Comparison of ENCODE assay signal across 8 cellular contexts in genomic region chr16:27268376-27269299, GRCh38. TPM values are rescaled to one million over a fixed set of nuclear protein-coding genes. Genes with fewer than 3 reads are reported as not detected.
DNase-seq lines count a peak whose midpoint lies in the region; ATAC-seq, FAIRE-seq and TF ChIP-seq lines count a peak whose summit lies in the region.

Gene NSMCE1 (minus strand): TSS chr16:27268772. CDS start chr16:27257570, 11,202 bp downstream.

- H2AFZ ChIP-seq in OCI-LY1 (ENCODE audit: low read length), result no peak within 1 kb of the TSS

- H3K4me2 ChIP-seq in OCI-LY1 (ENCODE audit: low read length), result peak within 1 kb of the TSS; percentile 83

- TF ChIP-seq CTCF in D721Med (IDR thresholded peaks at IDR 0.05; ENCODE audit: insufficient read depth, missing control alignments) (no peak), OCI-LY1 (IDR thresholded peaks at IDR 0.05; ENCODE audit: low read length) (no peak), epithelial cell of esophagus (IDR thresholded peaks at IDR 0.05; ENCODE audit: insufficient read depth, low read depth, low read length, missing control alignments) (peak; percentile 28)

- H3K36me3 ChIP-seq in HUES64 (ENCODE audit: insufficient read depth, low read length) (no peaks in the 10 kb centered on the region), OCI-LY1 (ENCODE audit: insufficient read depth, low read length) (peaks cover 5% of the 10 kb centered on the region)

- no peaks in the 10 kb centered on the region for H4K20me1 ChIP-seq in OCI-LY1 (ENCODE audit: insufficient read depth, low read length)

- H3K4me3 ChIP-seq in HUES64 (ENCODE audit: low read length) (peak within 1 kb of the TSS; percentile 54), OCI-LY1 (ENCODE audit: low read depth, low read length, poor library complexity, severe bottlenecking) (peak within 1 kb of the TSS; percentile 80), epithelial cell of esophagus (ENCODE audit: low read length) (peak within 1 kb of the TSS; percentile 95), mononuclear cell (ENCODE audit: low read length) (peak within 1 kb of the TSS; percentile 91)

- H3K27me3 ChIP-seq in HUES64 (ENCODE audit: insufficient read depth, low read length), result no peaks in the 10 kb centered on the region
- no peaks in the 10 kb centered on the region for H3K27me3 ChIP-seq in OCI-LY1 (ENCODE audit: insufficient read depth, low read length)
- no peaks in the 10 kb centered on the region for H3K27me3 ChIP-seq in mononuclear cell (ENCODE audit: insufficient read depth, low read length)

- FAIRE-seq in D721Med (lab: Jason Lieb, UNC), result no peak

- 59% methylated on average over 56 of the region's 58 CpGs for WGBS in HUES64

- H3F3A ChIP-seq in OCI-LY1 (ENCODE audit: insufficient read depth, low read length), result peaks cover 3% of the 10 kb centered on the region; the same call in 1 of the 2 replicates

- peak; percentile 94 for ATAC-seq in GM21423 (IDR thresholded peaks at IDR 0.05; ENCODE audit: unreplicated experiment)

- no peaks in the 10 kb centered on the region for H3K9me2 ChIP-seq in OCI-LY1 (ENCODE audit: low read depth, low read length)

- H3K4me1 ChIP-seq in HUES64 (ENCODE audit: insufficient read depth, low read length) (peaks cover 4% of the 10 kb centered on the region; the same call in 1 of the 2 replicates), OCI-LY1 (ENCODE audit: insufficient read depth, low read length, severe bottlenecking) (peaks cover 76% of the 10 kb centered on the region), mononuclear cell (ENCODE audit: insufficient read depth, low read length) (peaks cover 58% of the 10 kb centered on the region)

- H3K27ac ChIP-seq in HUES64 (ENCODE audit: low read depth, low read length), result no peak within 1 kb of the TSS
- H3K27ac ChIP-seq in OCI-LY1 (ENCODE audit: low read depth, low read length, poor library complexity, severe bottlenecking), result peak within 1 kb of the TSS; percentile 75

- H3K9ac ChIP-seq in HUES64 (ENCODE audit: low read depth, low read length) (peak within 1 kb of the TSS; percentile 28; the same call in 1 of the 2 replicates), OCI-LY1 (ENCODE audit: low read length) (peak within 1 kb of the TSS; percentile 84)

- no peaks in the 10 kb centered on the region for H3K79me2 ChIP-seq in OCI-LY1 (ENCODE audit: insufficient read depth, low read length)

- DNase-seq in D721Med (ENCODE audit: insufficient read length, low spot score), result peak; percentile 90
- DNase-seq in activated T-cell treated with anti-CD3 and anti-CD28 coated beads for 24 hours (ENCODE audit: low read depth), result peak; percentile 95
- DNase-seq in epithelial cell of esophagus (ENCODE audit: low read depth), result peak; percentile 94
- DNase-seq in stimulated activated CD8-positive, alpha-beta memory T cell treated with anti-CD3 and anti-CD28 coated beads, Interleukin-4, amount 100 ng/mL, for 1 hour (ENCODE audit: low read depth in 2 of 2, low spot score in 1 of 2), result peak; percentile 87 to 94

- H3K9me3 ChIP-seq in HUES64 (ENCODE audit: insufficient read depth, low read depth, low read length) (no peaks in the 10 kb centered on the region), OCI-LY1 (ENCODE audit: low read length) (no peaks in the 10 kb centered on the region), mononuclear cell (ENCODE audit: low read depth, low read length) (no peaks in the 10 kb centered on the region)

RNA-seq across cellular contexts. Expression of gene NSMCE1, which starts in this region (rescaled TPM):
- 34.0 TPM for polyA plus RNA-seq in HUES64 (2013, experiment 1 of 2)
- 45.0 TPM for polyA plus RNA-seq in HUES64 (2013, experiment 2 of 2)
- total RNA-seq in mononuclear cell, result 29.5 TPM
